Comparison of ENCODE assay signal across 18 cellular contexts in genomic region chr12:71695782-71696181, GRCh38. TPM values are rescaled to one million over a fixed set of nuclear protein-coding genes. Genes with fewer than 3 reads are reported as not detected.
A peak's percentile ranks its signal among the peaks of the same experiment; 100 is the strongest.
DNase-seq lines count a peak whose midpoint lies in the region; ATAC-seq and TF ChIP-seq lines count a peak whose summit lies in the region.
"Had no signal": no experiment of that assay in that cellular context is flagged by ENCODE, and none has a peak within 500 bp of the region (broad histone marks: within the 10 kb centered on the region; RNA-seq: fewer than 3 reads in every experiment).

No MANE protein-coding gene starts in this region.

- in situ Hi-C loops in transverse colon (cut with MboI; ENCODE audit: low pct_ligation_motif_present in 1 of 4, low pct_unique_long_range_greater_than_20kb in 1 of 4, low sequenced_read_pairs in 3 of 4), result no loop called here

- POLR2A ChIA-PET in OCI-LY7 (lab: Charles Lee), result interaction anchor here (0.6 to 2.1 kb wide), 11 partner anchors 8 to 191 kb away, joined by 3 to 27 read pairs (median 3); partner anchors contain the start of genes THAP2, TMEM19 and ZFC3H1

- H3K36me3 ChIP-seq in cardiac muscle cell, result peaks cover 34% of the 10 kb centered on the region
- peaks cover 47% of the 10 kb centered on the region for H3K36me3 ChIP-seq in left ventricle myocardium inferior
- peaks cover 65% of the 10 kb centered on the region for H3K36me3 ChIP-seq in OCI-LY7 (ENCODE audit: insufficient read depth, low read length)
- H3K36me3 ChIP-seq in transverse colon, result peaks cover 0 to 34% (median 8%) of the 10 kb centered on the region in 4 donors
- no peaks in the 10 kb centered on the region; the same call in 1 of the 2 replicates for H3K36me3 ChIP-seq in H7 (replicated peaks; ENCODE audit: control insufficient read depth, insufficient read depth, low read length)

- peaks cover 54% of the 10 kb centered on the region for H3K79me2 ChIP-seq in OCI-LY7 (ENCODE audit: insufficient read depth, low read depth, low read length)

- no peak for TF ChIP-seq POLR2A in transverse colon (IDR thresholded peaks at IDR 0.05)

- no peaks in the 10 kb centered on the region for H3K9me2 ChIP-seq in OCI-LY7 (ENCODE audit: insufficient read depth, low read length)

- no peaks in the 10 kb centered on the region for H4K20me1 ChIP-seq in OCI-LY7 (ENCODE audit: insufficient read depth, low read length)
- H4K20me1 ChIP-seq: BLaER1 had no signal

- H3K27ac ChIP-seq in cardiac muscle cell, result peak overlapping the region; percentile 94
- no peak overlapping the region for H3K27ac ChIP-seq in left ventricle myocardium inferior (replicated peaks)
- peak overlapping the region; percentile 99 for H3K27ac ChIP-seq in OCI-LY7 (ENCODE audit: low read depth, low read length, poor library complexity, severe bottlenecking)
- H3K27ac ChIP-seq in transverse colon, result peak overlapping the region; percentile 73 to 98 (median 88)
- no peak overlapping the region for H3K27ac ChIP-seq in substantia nigra (ENCODE audit: low read depth, low read length, poor library complexity, severe bottlenecking)
- H3K27ac ChIP-seq: 22Rv1, A549, BLaER1, GM23248 had no signal

- H3K4me3 ChIP-seq in cardiac muscle cell, result no peak overlapping the region
- H3K4me3 ChIP-seq in left ventricle myocardium inferior, result no peak overlapping the region
- peak overlapping the region; percentile 56 for H3K4me3 ChIP-seq in OCI-LY7 (ENCODE audit: low read depth, low read length, poor library complexity, severe bottlenecking)
- H3K4me3 ChIP-seq in transverse colon, result no peak overlapping the region
- no peak overlapping the region for H3K4me3 ChIP-seq in H7 (ENCODE audit: insufficient read depth, low read depth, low read length)
- H3K4me3 ChIP-seq: A549, BLaER1, GM23248 had no signal

- peak overlapping the region; percentile 84 for H3K4me2 ChIP-seq in OCI-LY7 (ENCODE audit: low read length)
- H3K4me2 ChIP-seq: A549 had no signal

- intact Hi-C loops in left ventricle myocardium inferior (cut with micrococcal nuclease), result no loop called here
- intact Hi-C loops in OCI-LY7 (cut with micrococcal nuclease; ENCODE audit: unreplicated experiment), result loop anchor here (2.0 to 10.0 kb wide), 2 partner anchors 57 to 1331 kb away; partner anchors contain the start of gene KCNMB4
- intact Hi-C loops in left colon (cut with DNase I, micrococcal nuclease), result no loop called here
- intact Hi-C loops in transverse colon (cut with DNase I; ENCODE audit: low total_unique reads), result no loop called here
- intact Hi-C loops in left cardiac atrium (cut with DNase I), result loop anchor here in 1 of 2 donors (10.0 kb wide), 1 partner anchor 49 kb away; no protein-coding TSS in a partner anchor

- no peak for TF ChIP-seq EP300 in transverse colon (IDR thresholded peaks at IDR 0.05; ENCODE audit: low read depth)

- DNase-seq in cardiac muscle cell (ENCODE audit: low read depth in 1 of 2, low spot score in 1 of 2), result no peak
- no peak for DNase-seq in left ventricle myocardium inferior
- no peak for DNase-seq in OCI-LY7 (ENCODE audit: low spot score)
- DNase-seq in left colon, result no peak
- DNase-seq in transverse colon, result no peak
- DNase-seq in substantia nigra (lab: John Stamatoyannopoulos, UW), result no peak
- DNase-seq in H7, result no peak
- no peak for DNase-seq in left cardiac atrium
- DNase-seq: AML-193; CD4-positive, alpha-beta memory T cell; DMS153; DMS79; GM23248; HCEC 1CT had no signal

- H3K9me3 ChIP-seq in cardiac muscle cell (ENCODE audit: low read depth), result no peaks in the 10 kb centered on the region
- no peaks in the 10 kb centered on the region for H3K9me3 ChIP-seq in left ventricle myocardium inferior (replicated peaks)
- no peaks in the 10 kb centered on the region; the same call in 1 of the 2 replicates for H3K9me3 ChIP-seq in OCI-LY7 (ENCODE audit: low read length)
- H3K9me3 ChIP-seq in transverse colon, result no peaks in the 10 kb centered on the region
- H3K9me3 ChIP-seq: A549, BLaER1 had no signal

- peaks cover 17% of the 10 kb centered on the region for H3K4me1 ChIP-seq in cardiac muscle cell (ENCODE audit: low read depth)
- H3K4me1 ChIP-seq in left ventricle myocardium inferior, result peaks cover 29% of the 10 kb centered on the region
- peaks cover 59% of the 10 kb centered on the region for H3K4me1 ChIP-seq in OCI-LY7 (ENCODE audit: insufficient read depth, low read length, poor library complexity, severe bottlenecking)
- H3K4me1 ChIP-seq in transverse colon, result peaks cover 0 to 51% (median 22%) of the 10 kb centered on the region in 4 donors
- H3K4me1 ChIP-seq: A549 had no signal

- TF ChIP-seq CTCF in cardiac muscle cell (IDR thresholded peaks at IDR 0.05; ENCODE audit: low read depth, low read length) (no peak), left ventricle myocardium inferior (IDR thresholded peaks at IDR 0.05; ENCODE audit: borderline replicate concordance) (no peak), OCI-LY7 (conservative IDR thresholded peaks at IDR 0.05; ENCODE audit: low read length) (no peak), transverse colon (IDR thresholded peaks at IDR 0.05) (no peak)

- ATAC-seq in left colon (peak; percentile 42), left cardiac atrium (no peak)
- ATAC-seq: A549, GM12878 had no signal

- peak overlapping the region; percentile 29; the same call in 1 of the 2 replicates for H2AFZ ChIP-seq in OCI-LY7 (ENCODE audit: low read length)
- H2AFZ ChIP-seq: GM23248 had no signal

- H3K27me3 ChIP-seq in cardiac muscle cell, result no peaks in the 10 kb centered on the region
- H3K27me3 ChIP-seq in left ventricle myocardium inferior (ENCODE audit: low read depth), result no peaks in the 10 kb centered on the region
- no peaks in the 10 kb centered on the region for H3K27me3 ChIP-seq in transverse colon
- H3K27me3 ChIP-seq in H7 (ENCODE audit: control insufficient read depth, insufficient read depth, low read length), result no peaks in the 10 kb centered on the region
- H3K27me3 ChIP-seq: BLaER1 had no signal

- BruUV-seq in OCI-LY7 (replicated peaks; lab: Mats Ljungman, UMichigan), result no TSS peak

- WGBS in transverse colon (ENCODE audit: low coverage in 1 of 2), 2 donors, result 56 to 70% methylated on average over 1 of the region's 1 CpG

- CTCF ChIA-PET in OCI-LY7 (lab: Charles Lee; ENCODE audit: unreplicated experiment), result no interaction called here

RNA-seq across cellular contexts. Expression of gene TMEM19, which starts 9.9 kb away (rescaled TPM):
- total RNA-seq in cardiac muscle cell, result 12.7 and 12.9 TPM in 2 replicates
- polyA plus RNA-seq in cardiac muscle cell, result 12.1 and 19.8 TPM in 2 replicates
- total RNA-seq in left ventricle myocardium inferior, result 25.1 TPM
- total RNA-seq in OCI-LY7 (2014; rRNA removed; shearing (Covaris generic)), result 38.3 and 44.1 TPM in 2 replicates
- 40.4 and 47.5 TPM in 2 replicates for total RNA-seq in OCI-LY7 (2022)
- total RNA-seq in left colon, result 10 to 100 TPM; 41.9 to 48.8 TPM
- 10 to 100 TPM in 2 of 4 donors, 1 to 10 TPM in 2; 7.9 to 41.1 (median 20.4) TPM for total RNA-seq in transverse colon
- total RNA-seq in H7 (2014; rRNA removed; shearing (Covaris generic)), result 12.7 and 23.2 TPM in 2 replicates
- 10 to 100 TPM; 25.8 to 28.8 TPM for total RNA-seq in left cardiac atrium

RNA-seq across cellular contexts. Expression of gene THAP2, which starts 31.7 kb away (rescaled TPM):
- total RNA-seq in cardiac muscle cell (6.2 and 6.3 TPM in 2 replicates), left ventricle myocardium inferior (6.6 TPM), OCI-LY7 (2022) (9.3 and 10.2 TPM in 2 replicates), left colon (1 to 10 TPM; 2.1 to 3.5 TPM), transverse colon (1 to 10 TPM in 3 of 4 donors, not detected in 1; 2.8 to 3.5 (median 3.3) TPM), left cardiac atrium (1 to 10 TPM; 4.3 to 5.2 TPM)
- 11.1 and 11.7 TPM in 2 replicates for polyA plus RNA-seq in cardiac muscle cell
- 3.6 and 8.2 TPM in 2 replicates for total RNA-seq in OCI-LY7 (2014; rRNA removed; shearing (Covaris generic))
- total RNA-seq in H7 (2014; rRNA removed; shearing (Covaris generic)), result 3.3 and 8.6 TPM in 2 replicates

RNA-seq across cellular contexts. Expression of gene ZFC3H1, which starts 32.1 kb away (rescaled TPM):
- total RNA-seq in cardiac muscle cell (10.0 and 25.8 TPM in 2 replicates), left ventricle myocardium inferior (18.3 TPM), OCI-LY7 (2022) (66.8 and 75.9 TPM in 2 replicates), left colon (10 to 100 TPM; 41.3 to 42.1 TPM), transverse colon (100 to 1,000 TPM in 2 of 4 donors, 10 to 100 TPM in 2; 61.9 to 141 (median 91.6) TPM), left cardiac atrium (10 to 100 TPM; 19.4 to 24.5 TPM)
- 24.9 and 40.2 TPM in 2 replicates for polyA plus RNA-seq in cardiac muscle cell
- total RNA-seq in OCI-LY7 (2014; rRNA removed; shearing (Covaris generic)), result 31.1 and 45.8 TPM in 2 replicates
- total RNA-seq in H7 (2014; rRNA removed; shearing (Covaris generic)), result 8.7 and 12.7 TPM in 2 replicates

RNA-seq across cellular contexts. Expression of gene RAB21, which starts 58.9 kb away (rescaled TPM):
- total RNA-seq in cardiac muscle cell (16.7 and 21.8 TPM in 2 replicates), left ventricle myocardium inferior (170 TPM), OCI-LY7 (2022) (46.6 and 52.8 TPM in 2 replicates), left colon (10 to 100 TPM; 63.8 to 75.8 TPM), transverse colon (10 to 100 TPM; 15.9 to 48.4 (median 29.9) TPM), left cardiac atrium (100 to 1,000 TPM in 1 of 2 donors, 10 to 100 TPM in 1; 95.7 to 117 TPM)
- polyA plus RNA-seq in cardiac muscle cell, result 60.3 and 67.6 TPM in 2 replicates
- total RNA-seq in OCI-LY7 (2014; rRNA removed; shearing (Covaris generic)), result 11.7 and 18.2 TPM in 2 replicates
- total RNA-seq in H7 (2014; rRNA removed; shearing (Covaris generic)), result 11.6 and 17.2 TPM in 2 replicates

Comparison
In these comparisons a context has a peak if more than half of its experiments do, and no peak if none do; other contexts are left out.
1. H3K27ac ChIP-seq: peak in cardiac muscle cell (single experiment), OCI-LY7 (single experiment) and transverse colon (4 of 4); none in left ventricle myocardium inferior (single experiment) and substantia nigra (single experiment).